In genomic region chr16:2671741-2672140, GRCh38 we compare ENCODE assay signal across 9 cellular contexts. TPM values are rescaled to one million over a fixed set of nuclear protein-coding genes. Genes with fewer than 3 reads are reported as not detected.
DNase-seq lines count a peak whose midpoint lies in the region; ATAC-seq and TF ChIP-seq lines count a peak whose summit lies in the region.
"Had no signal": no experiment of that assay in that cellular context is flagged by ENCODE, and none has a peak within 500 bp of the region (broad histone marks: within the 10 kb centered on the region; RNA-seq: fewer than 3 reads in every experiment).

No MANE protein-coding gene starts in this region.

- H3K4me1 Mint-ChIP-seq in activated CD8-positive, alpha-beta memory T cell treated with anti-CD3 and anti-CD28 coated beads, Interleukin-2, amount 10 ng/mL, durations not matched to agents 7 days and 5 days: peaks cover 38% of the 10 kb centered on the region
- H3K4me1 Mint-ChIP-seq in activated CD4-positive, alpha-beta memory T cell treated with anti-CD3 and anti-CD28 coated beads for 36 hours (ENCODE audit: low read depth): peaks cover 46% of the 10 kb centered on the region
- peaks cover 41% of the 10 kb centered on the region for H3K4me1 Mint-ChIP-seq in stimulated activated memory B cell treated with anti-CD40 and anti-IgM and Interleukin-4, amounts not matched to agents 10 μg/mL and 1 μg/mL and 100 μg/mL, for 72 hours

- no peak for DNase-seq in activated CD8-positive, alpha-beta memory T cell treated with anti-CD3 and anti-CD28 coated beads, Interleukin-2, amount 10 ng/mL, durations not matched to agents 7 days and 5 days
- no peak for DNase-seq in activated CD8-positive, alpha-beta memory T cell treated with anti-CD3 and anti-CD28 coated beads, Interleukin-2, amount 50 U/mL, for 4 hours
- DNase-seq in activated CD4-positive, alpha-beta memory T cell treated with anti-CD3 and anti-CD28 coated beads for 36 hours: no peak
- DNase-seq in fibroblast of villous mesenchyme (ENCODE audit: low read depth) (no peak), ecto neural progenitor cell (ENCODE audit: low spot score) (no peak), NCI-H1417 (lab: John Stamatoyannopoulos, UW) (no peak), left cardiac atrium (no peak)
- DNase-seq: MG63 had no signal

- H3K36me3 Mint-ChIP-seq in activated CD8-positive, alpha-beta memory T cell treated with anti-CD3 and anti-CD28 coated beads, Interleukin-2, amount 10 ng/mL, durations not matched to agents 7 days and 5 days: peaks cover 9% of the 10 kb centered on the region
- peaks cover 56% of the 10 kb centered on the region for H3K36me3 Mint-ChIP-seq in activated CD4-positive, alpha-beta memory T cell treated with anti-CD3 and anti-CD28 coated beads for 36 hours
- peaks cover 22% of the 10 kb centered on the region for H3K36me3 Mint-ChIP-seq in stimulated activated memory B cell treated with anti-CD40 and anti-IgM and Interleukin-4, amounts not matched to agents 10 μg/mL and 1 μg/mL and 100 μg/mL, for 72 hours

- H3K4me3 ChIP-seq in fibroblast of villous mesenchyme (ENCODE audit: low read depth, low read length): peak overlapping the region; percentile 63

- intact Hi-C loops in activated CD4-positive, alpha-beta memory T cell treated with anti-CD3 and anti-CD28 coated beads for 36 hours (cut with micrococcal nuclease): loop anchor here (5.0 kb wide), 1 partner anchor 154 kb away; no protein-coding TSS in a partner anchor
- intact Hi-C loops in left cardiac atrium (cut with DNase I): no loop called here

- no peaks in the 10 kb centered on the region for H3K27me3 Mint-ChIP-seq in activated CD8-positive, alpha-beta memory T cell treated with anti-CD3 and anti-CD28 coated beads, Interleukin-2, amount 10 ng/mL, durations not matched to agents 7 days and 5 days
- no peaks in the 10 kb centered on the region for H3K27me3 Mint-ChIP-seq in activated CD4-positive, alpha-beta memory T cell treated with anti-CD3 and anti-CD28 coated beads for 36 hours
- H3K27me3 Mint-ChIP-seq in stimulated activated memory B cell treated with anti-CD40 and anti-IgM and Interleukin-4, amounts not matched to agents 10 μg/mL and 1 μg/mL and 100 μg/mL, for 72 hours: no peaks in the 10 kb centered on the region

- POLR2A ChIA-PET in activated CD4-positive, alpha-beta memory T cell treated with anti-CD3 and anti-CD28 coated beads for 36 hours (lab: Charles Lee): no interaction called here

- CTCF ChIA-PET in activated CD8-positive, alpha-beta memory T cell treated with anti-CD3 and anti-CD28 coated beads, Interleukin-2, amount 10 ng/mL, durations not matched to agents 7 days and 5 days (lab: Charles Lee): no interaction called here
- CTCF ChIA-PET in activated CD4-positive, alpha-beta memory T cell treated with anti-CD3 and anti-CD28 coated beads for 36 hours (lab: Charles Lee): no interaction called here

- no peak for ATAC-seq in activated CD8-positive, alpha-beta memory T cell treated with anti-CD3 and anti-CD28 coated beads, Interleukin-2, amount 10 ng/mL, durations not matched to agents 7 days and 5 days
- ATAC-seq in stimulated activated memory B cell treated with anti-CD40 and anti-IgM and Interleukin-4, amounts not matched to agents 10 μg/mL and 1 μg/mL and 100 μg/mL, for 72 hours: no peak
- no peak for ATAC-seq in left cardiac atrium

- H3K9me3 Mint-ChIP-seq in activated CD8-positive, alpha-beta memory T cell treated with anti-CD3 and anti-CD28 coated beads, Interleukin-2, amount 10 ng/mL, durations not matched to agents 7 days and 5 days (ENCODE audit: low read depth): no peaks in the 10 kb centered on the region
- no peaks in the 10 kb centered on the region for H3K9me3 Mint-ChIP-seq in activated CD4-positive, alpha-beta memory T cell treated with anti-CD3 and anti-CD28 coated beads for 36 hours
- no peaks in the 10 kb centered on the region for H3K9me3 Mint-ChIP-seq in stimulated activated memory B cell treated with anti-CD40 and anti-IgM and Interleukin-4, amounts not matched to agents 10 μg/mL and 1 μg/mL and 100 μg/mL, for 72 hours

- H3K27ac Mint-ChIP-seq in activated CD8-positive, alpha-beta memory T cell treated with anti-CD3 and anti-CD28 coated beads, Interleukin-2, amount 10 ng/mL, durations not matched to agents 7 days and 5 days: no peak overlapping the region
- H3K27ac Mint-ChIP-seq in activated CD4-positive, alpha-beta memory T cell treated with anti-CD3 and anti-CD28 coated beads for 36 hours: peak overlapping the region; percentile 83
- H3K27ac Mint-ChIP-seq in stimulated activated memory B cell treated with anti-CD40 and anti-IgM and Interleukin-4, amounts not matched to agents 10 μg/mL and 1 μg/mL and 100 μg/mL, for 72 hours: peak overlapping the region; percentile 73

- TF ChIP-seq CTCF in fibroblast of villous mesenchyme (IDR thresholded peaks at IDR 0.05; ENCODE audit: insufficient read depth, low read depth, low read length): no peak

- H3K4me3 Mint-ChIP-seq in activated CD8-positive, alpha-beta memory T cell treated with anti-CD3 and anti-CD28 coated beads, Interleukin-2, amount 10 ng/mL, durations not matched to agents 7 days and 5 days: peak overlapping the region; percentile 77
- peak overlapping the region; percentile 88 for H3K4me3 Mint-ChIP-seq in activated CD4-positive, alpha-beta memory T cell treated with anti-CD3 and anti-CD28 coated beads for 36 hours
- H3K4me3 Mint-ChIP-seq in stimulated activated memory B cell treated with anti-CD40 and anti-IgM and Interleukin-4, amounts not matched to agents 10 μg/mL and 1 μg/mL and 100 μg/mL, for 72 hours: peak overlapping the region; percentile 48

RNA-seq across cellular contexts. Expression of gene KCTD5, which starts 10.6 kb away (rescaled TPM):
- 10 to 100 TPM; 34.2 to 41.7 TPM for total RNA-seq in activated CD8-positive, alpha-beta memory T cell treated with anti-CD3 and anti-CD28 coated beads, Interleukin-2, amount 10 ng/mL, durations not matched to agents 7 days and 5 days
- 10 to 100 TPM; 61.8 to 62.7 TPM for total RNA-seq in activated CD4-positive, alpha-beta memory T cell treated with anti-CD3 and anti-CD28 coated beads for 36 hours
- total RNA-seq in fibroblast of villous mesenchyme (25.0 and 26.4 TPM in 2 replicates), left cardiac atrium (10 to 100 TPM; 11.6 to 15.2 TPM)

RNA-seq across cellular contexts. Expression of gene PRSS27, which starts 48.3 kb away (rescaled TPM):
- 1 to 10 TPM; 1.2 to 1.7 TPM for total RNA-seq in activated CD8-positive, alpha-beta memory T cell treated with anti-CD3 and anti-CD28 coated beads, Interleukin-2, amount 10 ng/mL, durations not matched to agents 7 days and 5 days
- total RNA-seq in activated CD4-positive, alpha-beta memory T cell treated with anti-CD3 and anti-CD28 coated beads for 36 hours: 1 to 10 TPM; 1.6 to 2.4 TPM
- total RNA-seq in fibroblast of villous mesenchyme (0.86 and 0.97 TPM in 2 replicates), left cardiac atrium (under 1 TPM; 0.44 to 0.65 TPM)
